ENCODE assay signal across 19 cellular contexts in the genomic region with DNA sequence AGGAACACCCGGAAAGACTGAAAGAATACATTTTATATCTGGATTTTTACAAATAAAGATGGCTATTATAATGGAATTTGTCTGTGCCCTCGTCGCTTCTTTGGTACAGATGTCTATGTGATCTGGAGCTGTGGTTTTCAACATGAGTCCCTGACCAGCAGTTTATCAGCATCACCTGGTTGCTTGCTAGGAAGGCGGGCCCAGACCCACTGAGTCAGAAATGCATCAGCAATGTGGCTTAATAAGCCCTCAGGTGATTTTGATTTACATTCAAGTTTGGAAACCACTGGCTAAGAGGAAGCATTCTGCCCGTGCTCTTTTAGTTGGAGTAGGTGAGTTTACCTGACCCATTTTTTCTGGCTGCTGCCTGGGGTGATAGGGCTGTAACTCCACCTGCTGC. TPM values are rescaled to one million over a fixed set of nuclear protein-coding genes. Genes with fewer than 3 reads are reported as not detected.
A peak's percentile ranks its signal among the peaks of the same experiment; 100 is the strongest.
DNase-seq lines count a peak whose midpoint lies in the region; ATAC-seq and TF ChIP-seq lines count a peak whose summit lies in the region.
"Had no signal": no experiment of that assay in that cellular context is flagged by ENCODE, and none has a peak within 500 bp of the region (broad histone marks: within the 10 kb centered on the region; RNA-seq: fewer than 3 reads in every experiment).

No MANE protein-coding gene starts in this region.

- H3K4me3 ChIP-seq in A673 (ENCODE audit: low read depth, low read length, poor library complexity, severe bottlenecking) (no peak overlapping the region), SK-N-MC (no peak overlapping the region)
- no peak overlapping the region for H3K4me3 ChIP-seq in CD8-positive, alpha-beta T cell (ENCODE audit: low read depth, low read length)
- H3K4me3 ChIP-seq: ascending aorta, HAP-1, vagina had no signal

- no peaks in the 10 kb centered on the region for H3K27me3 Mint-ChIP-seq in activated CD4-positive, alpha-beta T cell treated with anti-CD3 and anti-CD28 coated beads for 36 hours
- H3K27me3 Mint-ChIP-seq in CD8-positive, alpha-beta T cell (ENCODE audit: low read depth) = no peaks in the 10 kb centered on the region
- H3K27me3 Mint-ChIP-seq in stimulated activated memory B cell treated with anti-CD40 and anti-IgM and Interleukin-4, amounts not matched to agents 10 μg/mL and 1 μg/mL and 100 μg/mL, for 72 hours = no peaks in the 10 kb centered on the region
- H3K27me3 Mint-ChIP-seq: B cell had no signal

- no peak overlapping the region for H3K9ac ChIP-seq in SK-N-MC (ENCODE audit: insufficient read length)

- TF ChIP-seq CTCF in A673 (conservative IDR thresholded peaks at IDR 0.05; ENCODE audit: low read depth, low read length) (no peak), foreskin keratinocyte (conservative IDR thresholded peaks at IDR 0.05) (peak; percentile 28)
- no peak for TF ChIP-seq CTCF in CD8-positive, alpha-beta T cell (IDR thresholded peaks at IDR 0.05)

- H3K27me3 ChIP-seq in A673 (replicated peaks; ENCODE audit: insufficient read depth, low read depth, low read length, poor library complexity) = no peaks in the 10 kb centered on the region
- no peaks in the 10 kb centered on the region for H3K27me3 ChIP-seq in foreskin keratinocyte
- no peaks in the 10 kb centered on the region for H3K27me3 ChIP-seq in CD8-positive, alpha-beta T cell (ENCODE audit: insufficient read depth, low read length)
- H3K27me3 ChIP-seq: ascending aorta, vagina had no signal

- H3K4me1 Mint-ChIP-seq in activated CD4-positive, alpha-beta T cell treated with anti-CD3 and anti-CD28 coated beads for 36 hours = peaks cover 22% of the 10 kb centered on the region
- peaks cover 26% of the 10 kb centered on the region for H3K4me1 Mint-ChIP-seq in CD8-positive, alpha-beta T cell (ENCODE audit: low read depth)
- H3K4me1 Mint-ChIP-seq in stimulated activated memory B cell treated with anti-CD40 and anti-IgM and Interleukin-4, amounts not matched to agents 10 μg/mL and 1 μg/mL and 100 μg/mL, for 72 hours = peaks cover 5% of the 10 kb centered on the region
- H3K4me1 Mint-ChIP-seq: B cell had no signal

- no peak for ATAC-seq in activated CD4-positive, alpha-beta T cell treated with anti-CD3 and anti-CD28 coated beads for 36 hours
- ATAC-seq in foreskin keratinocyte (peak; percentile 82), sciatic nerve (no peak)
- no peak for ATAC-seq in CD8-positive, alpha-beta T cell
- ATAC-seq in stimulated activated memory B cell treated with anti-CD40 and anti-IgM and Interleukin-4, amounts not matched to agents 10 μg/mL and 1 μg/mL and 100 μg/mL, for 72 hours = no peak

- H3K27ac Mint-ChIP-seq in activated CD4-positive, alpha-beta T cell treated with anti-CD3 and anti-CD28 coated beads for 36 hours = peak overlapping the region; percentile 38
- no peak overlapping the region for H3K27ac Mint-ChIP-seq in CD8-positive, alpha-beta T cell
- H3K27ac Mint-ChIP-seq in stimulated activated memory B cell treated with anti-CD40 and anti-IgM and Interleukin-4, amounts not matched to agents 10 μg/mL and 1 μg/mL and 100 μg/mL, for 72 hours = no peak overlapping the region
- H3K27ac Mint-ChIP-seq: B cell had no signal

- peaks cover 100% of the 10 kb centered on the region for H3K36me3 ChIP-seq in A673 (ENCODE audit: insufficient read depth, low read length, poor library complexity, severe bottlenecking)
- peaks cover 92% of the 10 kb centered on the region for H3K36me3 ChIP-seq in SK-N-MC (ENCODE audit: insufficient read depth, low read length)
- peaks cover 69% of the 10 kb centered on the region for H3K36me3 ChIP-seq in CD8-positive, alpha-beta T cell (ENCODE audit: insufficient read depth, low read length)

- H3K4me3 Mint-ChIP-seq in activated CD4-positive, alpha-beta T cell treated with anti-CD3 and anti-CD28 coated beads for 36 hours = no peak overlapping the region
- H3K4me3 Mint-ChIP-seq in CD8-positive, alpha-beta T cell = no peak overlapping the region
- H3K4me3 Mint-ChIP-seq in stimulated activated memory B cell treated with anti-CD40 and anti-IgM and Interleukin-4, amounts not matched to agents 10 μg/mL and 1 μg/mL and 100 μg/mL, for 72 hours = no peak overlapping the region
- H3K4me3 Mint-ChIP-seq: B cell had no signal

- intact Hi-C loops in activated CD4-positive, alpha-beta T cell treated with anti-CD3 and anti-CD28 coated beads for 36 hours (cut with DNase I, micrococcal nuclease) = no loop called here
- intact Hi-C loops in A673 (cut with micrococcal nuclease; ENCODE audit: unreplicated experiment) (loop anchor here (5.0 kb wide), 1 partner anchor 267 kb away; no protein-coding TSS in a partner anchor), sciatic nerve (cut with DNase I) (no loop called here)
- intact Hi-C loops in CD8-positive, alpha-beta T cell (cut with DNase I, micrococcal nuclease) = no loop called here

- H3K36me3 Mint-ChIP-seq in activated CD4-positive, alpha-beta T cell treated with anti-CD3 and anti-CD28 coated beads for 36 hours (ENCODE audit: low read depth) = peaks cover 72% of the 10 kb centered on the region
- H3K36me3 Mint-ChIP-seq in CD8-positive, alpha-beta T cell = peaks cover 86% of the 10 kb centered on the region
- H3K36me3 Mint-ChIP-seq in stimulated activated memory B cell treated with anti-CD40 and anti-IgM and Interleukin-4, amounts not matched to agents 10 μg/mL and 1 μg/mL and 100 μg/mL, for 72 hours = peaks cover 73% of the 10 kb centered on the region

- H3K9me3 ChIP-seq in A673 (ENCODE audit: low read depth, low read length, poor library complexity, severe bottlenecking) (no peaks in the 10 kb centered on the region), SK-N-MC (ENCODE audit: low read depth, low read length) (no peaks in the 10 kb centered on the region)
- H3K9me3 ChIP-seq in CD8-positive, alpha-beta T cell (ENCODE audit: low read length) = no peaks in the 10 kb centered on the region
- H3K9me3 ChIP-seq: ascending aorta, HAP-1, vagina had no signal

- H3K9me3 Mint-ChIP-seq in activated CD4-positive, alpha-beta T cell treated with anti-CD3 and anti-CD28 coated beads for 36 hours (ENCODE audit: low read depth) = no peaks in the 10 kb centered on the region
- H3K9me3 Mint-ChIP-seq in CD8-positive, alpha-beta T cell = no peaks in the 10 kb centered on the region
- H3K9me3 Mint-ChIP-seq in stimulated activated memory B cell treated with anti-CD40 and anti-IgM and Interleukin-4, amounts not matched to agents 10 μg/mL and 1 μg/mL and 100 μg/mL, for 72 hours = no peaks in the 10 kb centered on the region

- CTCF ChIA-PET in activated CD4-positive, alpha-beta T cell treated with anti-CD3 and anti-CD28 coated beads for 36 hours (lab: Charles Lee) = interaction anchor here (1.0 kb wide), 1 partner anchor 11 kb away, joined by 5 read pairs; no protein-coding TSS in a partner anchor
- CTCF ChIA-PET in A673 (lab: Charles Lee) = interaction anchor here (1.0 kb wide), 1 partner anchor 81 kb away, joined by 4 read pairs; no protein-coding TSS in a partner anchor
- CTCF ChIA-PET in CD8-positive, alpha-beta T cell (lab: Charles Lee) = no interaction called here

- peak overlapping the region; percentile 44 for H3K27ac ChIP-seq in A673 (ENCODE audit: low read depth, low read length, poor library complexity, severe bottlenecking)
- H3K27ac ChIP-seq in SK-N-MC = peak overlapping the region; percentile 7; the same call in 1 of the 2 replicates
- H3K27ac ChIP-seq in foreskin keratinocyte = no peak overlapping the region
- no peak overlapping the region for H3K27ac ChIP-seq in CD8-positive, alpha-beta T cell (ENCODE audit: low read depth, low read length)
- H3K27ac ChIP-seq: ascending aorta, vagina had no signal

- H3K4me1 ChIP-seq in A673 (ENCODE audit: insufficient read depth, low read length, poor library complexity, severe bottlenecking) (peaks cover 24% of the 10 kb centered on the region), foreskin keratinocyte (peaks cover 22% of the 10 kb centered on the region)
- peaks cover 13% of the 10 kb centered on the region for H3K4me1 ChIP-seq in CD8-positive, alpha-beta T cell (ENCODE audit: insufficient read depth, low read length)
- H3K4me1 ChIP-seq: ascending aorta, HAP-1, vagina had no signal

- no TSS peak for BruUV-seq in A673 (replicated peaks; lab: Mats Ljungman, UMichigan)

- DNase-seq in activated CD4-positive, alpha-beta T cell treated with anti-CD3 and anti-CD28 coated beads for 36 hours = no peak
- no peak for DNase-seq in activated CD4-positive, alpha-beta T cell treated with anti-CD3 and anti-CD28 coated beads for 48 hours
- DNase-seq in A673 (ENCODE audit: low spot score) = no peak
- no peak for DNase-seq in SK-N-MC (ENCODE audit: low read depth, low spot score)
- DNase-seq in foreskin keratinocyte = peak; percentile 87 to 94
- DNase-seq in CD8-positive, alpha-beta T cell = no peak
- DNase-seq in sciatic nerve (ENCODE audit: low spot score) = no peak
- DNase-seq: 8988T; activated effector memory CD4-positive, alpha-beta T cell treated with anti-CD3 and anti-CD28 coated beads, Interleukin-2, amount 50 U/mL, for 16 hours; NCI-H1105; NCI-H510A; nucleus accumbens; stimulated activated CD8-positive, alpha-beta memory T cell treated with anti-CD3 and anti-CD28 coated beads, Interleukin-4, amount 100 ng/mL, for 48 hours; SW 1271 had no signal

- POLR2A ChIA-PET in activated CD4-positive, alpha-beta T cell treated with anti-CD3 and anti-CD28 coated beads for 36 hours (lab: Charles Lee) = no interaction called here
- POLR2A ChIA-PET in A673 (lab: Charles Lee; ENCODE audit: low non-redundant PET) = interaction anchor here (0.6 kb wide), 2 partner anchors 14 kb away, joined by 5 to 8 read pairs; no protein-coding TSS in a partner anchor
- POLR2A ChIA-PET in CD8-positive, alpha-beta T cell (lab: Charles Lee) = interaction anchor here (1.2 kb wide), 1 partner anchor 12 kb away, joined by 3 read pairs; no protein-coding TSS in a partner anchor

RNA-seq across cellular contexts. Expression of gene ATP1A1, which starts 31.7 kb away (rescaled TPM):
- total RNA-seq in activated CD4-positive, alpha-beta T cell treated with anti-CD3 and anti-CD28 coated beads for 36 hours = 100 to 1,000 TPM; 247 to 257 TPM
- total RNA-seq in A673 (2021) (1,293 and 1,420 TPM in 2 replicates), foreskin keratinocyte (141 and 174 TPM in 2 replicates), sciatic nerve (251 TPM)
- polyA plus RNA-seq in foreskin keratinocyte = 124 and 152 TPM in 2 replicates
- 100 to 1,000 TPM; 204 to 211 TPM for total RNA-seq in CD8-positive, alpha-beta T cell

Comparison
In these comparisons a context has a peak if more than half of its experiments do, and no peak if none do; other contexts are left out.
1. DNase-seq: peak in foreskin keratinocyte (2 of 2); none in activated CD4-positive, alpha-beta T cell treated with anti-CD3 and anti-CD28 coated beads for 36 hours (single experiment), activated CD4-positive, alpha-beta T cell treated with anti-CD3 and anti-CD28 coated beads for 48 hours (single experiment), A673 (single experiment), SK-N-MC (single experiment), CD8-positive, alpha-beta T cell (0 of 7) and sciatic nerve (single experiment).
2. H3K27ac ChIP-seq: peak in A673 (single experiment) and SK-N-MC (single experiment); none in foreskin keratinocyte (single experiment) and CD8-positive, alpha-beta T cell (single experiment).